In the genomic region with DNA sequence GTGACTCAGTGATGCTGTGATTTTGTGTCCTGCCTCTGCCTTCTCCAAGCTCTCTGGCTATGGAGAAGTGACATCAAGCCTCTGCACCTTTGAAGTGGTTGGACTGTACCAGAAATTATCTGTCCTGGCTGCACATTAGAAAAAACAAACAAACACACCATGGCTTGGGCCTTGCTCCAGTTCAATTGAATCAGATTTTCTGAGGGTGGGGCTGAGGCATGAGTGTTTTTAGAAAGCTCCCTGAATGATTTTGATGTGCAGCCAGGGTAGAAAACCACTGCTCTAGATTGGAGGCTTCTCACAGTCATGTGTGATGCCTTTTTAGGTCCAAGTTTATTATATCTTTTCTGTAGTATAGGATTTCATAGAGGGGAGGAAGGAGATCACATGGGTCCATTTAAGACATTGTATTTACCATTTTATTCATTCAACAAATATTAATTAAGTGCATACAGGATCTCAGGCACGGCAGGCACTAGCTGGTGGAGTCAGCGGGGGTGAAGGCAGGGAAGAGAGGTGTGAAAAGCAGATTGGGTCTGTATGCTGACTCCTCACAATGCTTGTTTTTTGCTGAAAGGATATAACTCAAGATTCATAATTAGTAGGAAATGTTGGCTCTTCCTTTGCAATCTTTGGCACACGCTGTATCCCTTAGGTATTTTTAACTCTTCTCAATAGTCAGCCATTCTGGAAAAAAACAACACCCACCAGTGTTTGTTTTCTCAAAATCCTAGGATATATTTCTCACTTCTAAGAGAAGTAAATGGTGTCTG, we compare ENCODE assay signal across 1 cellular context.
TF ChIP-seq lines count a peak whose summit lies in the region.

No MANE protein-coding gene starts in this region.

TF ChIP-seq in HepG2, 621 proteins besides CTCF, POLR2A, EP300 and RAD21:
- TF ChIP-seq, protein P1, sequence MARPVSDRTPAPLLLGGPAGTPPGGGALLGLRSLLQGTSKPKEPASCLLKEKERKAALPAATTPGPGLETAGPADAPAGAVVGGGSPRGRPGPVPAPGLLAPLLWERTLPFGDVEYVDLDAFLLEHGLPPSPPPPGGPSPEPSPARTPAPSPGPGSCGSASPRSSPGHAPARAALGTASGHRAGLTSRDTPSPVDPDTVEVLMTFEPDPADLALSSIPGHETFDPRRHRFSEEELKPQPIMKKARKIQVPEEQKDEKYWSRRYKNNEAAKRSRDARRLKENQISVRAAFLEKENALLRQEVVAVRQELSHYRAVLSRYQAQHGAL (CRISPR knock-in tag; IDR thresholded peaks at IDR 0.05; ENCODE audit: not compliant biosample characterization): no peak
- TF ChIP-seq PCBP1 (IDR thresholded peaks at IDR 0.05; ENCODE audit: borderline replicate concordance, low read depth, low read length) (no peak), SNAI1 (CRISPR knock-in tag; IDR thresholded peaks at IDR 0.05; ENCODE audit: borderline replicate concordance) (no peak), KDM6A (CRISPR knock-in tag; IDR thresholded peaks at IDR 0.05; ENCODE audit: low read depth) (no peak)
- TF ChIP-seq, protein P2, sequence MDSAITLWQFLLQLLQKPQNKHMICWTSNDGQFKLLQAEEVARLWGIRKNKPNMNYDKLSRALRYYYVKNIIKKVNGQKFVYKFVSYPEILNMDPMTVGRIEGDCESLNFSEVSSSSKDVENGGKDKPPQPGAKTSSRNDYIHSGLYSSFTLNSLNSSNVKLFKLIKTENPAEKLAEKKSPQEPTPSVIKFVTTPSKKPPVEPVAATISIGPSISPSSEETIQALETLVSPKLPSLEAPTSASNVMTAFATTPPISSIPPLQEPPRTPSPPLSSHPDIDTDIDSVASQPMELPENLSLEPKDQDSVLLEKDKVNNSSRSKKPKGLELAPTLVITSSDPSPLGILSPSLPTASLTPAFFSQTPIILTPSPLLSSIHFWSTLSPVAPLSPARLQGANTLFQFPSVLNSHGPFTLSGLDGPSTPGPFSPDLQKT (CRISPR knock-in tag; IDR thresholded peaks at IDR 0.05; ENCODE audit: borderline replicate concordance): no peak
